11 cellular contexts compared by ENCODE assay signal in the genomic region with DNA sequence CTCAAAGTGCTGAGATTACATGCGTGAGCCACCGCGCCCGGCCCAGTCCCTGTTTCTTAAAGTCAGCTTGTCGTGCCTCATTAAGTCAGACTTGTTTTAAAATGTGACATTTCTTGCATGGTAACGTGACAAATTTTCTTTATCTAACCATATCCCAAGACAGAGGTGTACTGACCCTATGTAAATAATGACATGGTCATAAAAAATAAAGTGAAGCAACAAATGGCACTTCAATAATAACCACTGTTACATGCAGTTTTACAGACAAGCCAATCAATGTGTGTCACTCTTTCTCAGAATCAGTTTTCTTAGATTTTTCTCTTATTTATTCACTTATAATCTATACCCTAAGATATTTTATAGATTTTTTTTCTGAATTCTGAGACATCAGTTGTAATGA.
"Had no signal": no experiment of that assay in that cellular context is flagged by ENCODE, and none has a peak within 500 bp of the region (broad histone marks: within the 10 kb centered on the region; RNA-seq: fewer than 3 reads in every experiment).

No MANE protein-coding gene starts in this region.

- H3K4me1 ChIP-seq: HAP-1 had no signal

- FAIRE-seq: H1, H54 had no signal

- H3K27ac Mint-ChIP-seq: GM23338, H9, HFFc6 had no signal

- H3K4me3 ChIP-seq: GM23248, GM23338, HAP-1 had no signal

- DNase-seq: GM23248, GOT3, H7, H9, HCEC 1CT, HFFc6 had no signal

- H3K27ac ChIP-seq: GM23248 had no signal

- ATAC-seq: GM23338, HCT116 had no signal

- H3K36me3 ChIP-seq: HAP-1 had no signal

- H3K9me3 Mint-ChIP-seq: GM23338, H9, HFFc6 had no signal

- H3K4me3 Mint-ChIP-seq: GM23338, H9, HFFc6 had no signal

- H3K9me3 ChIP-seq: HAP-1 had no signal
